29 cellular contexts compared by ENCODE assay signal in the genomic region with DNA sequence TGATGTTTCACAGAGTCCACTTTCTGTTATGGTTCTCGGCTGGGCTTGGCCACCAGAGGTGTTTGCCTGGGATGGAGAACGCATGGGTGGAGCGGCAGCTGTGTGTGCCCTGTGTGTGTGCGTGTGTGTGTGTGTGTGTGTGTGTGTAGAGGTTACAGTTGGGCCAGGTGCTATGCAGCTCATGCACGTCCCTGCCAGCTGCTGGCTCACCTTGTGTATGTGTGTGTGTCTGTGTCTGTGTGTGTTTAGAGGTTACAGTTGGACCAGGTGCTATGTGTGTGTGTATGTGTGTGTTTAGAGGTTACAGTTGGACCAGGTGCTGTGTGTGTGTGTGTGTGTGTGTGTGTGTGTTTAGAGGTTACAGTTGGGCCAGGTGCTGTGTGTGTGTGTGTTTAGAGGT. TPM values are rescaled to one million over a fixed set of nuclear protein-coding genes. Genes with fewer than 3 reads are reported as not detected.
"Had no signal": no experiment of that assay in that cellular context is flagged by ENCODE, and none has a peak within 500 bp of the region (broad histone marks: within the 10 kb centered on the region; RNA-seq: fewer than 3 reads in every experiment).

No MANE protein-coding gene starts in this region.

- H3K4me1 ChIP-seq: left ventricle myocardium inferior, pancreas, prostate gland, tibial nerve, vagina had no signal

- H3K4me1 Mint-ChIP-seq: mesothelial cell of epicardium; naive B cell; natural killer cell; nephron progenitor cell; stimulated activated memory B cell treated with anti-CD40 and anti-IgM and Interleukin-4, amounts not matched to agents 10 μg/mL and 1 μg/mL and 100 μg/mL, for 72 hours; stimulated activated naive CD8-positive, alpha-beta T cell treated with anti-CD3 and anti-CD28 coated beads, Interleukin-15, amount 100 ng/mL, for 72 hours had no signal

- H3K4me3 ChIP-seq: hepatocyte, left ventricle myocardium inferior, lung, pancreas, prostate gland, smooth muscle cell, tibial nerve, vagina had no signal

- DNase-seq: islet precursor cell; left ventricle myocardium inferior; mesendoderm; naive B cell; natural killer cell; nephron progenitor cell; nucleus accumbens; pancreas; retina; right cardiac atrium; stimulated activated CD4-positive, alpha-beta T cell treated with anti-CD3 and anti-CD28 coated beads, Interleukin-1b, Interleukin-23, amount 100 ng/mL, for 48 hours; stimulated activated CD4-positive, alpha-beta T cell treated with anti-CD3 and anti-CD28 coated beads, Interleukin-2, amount 100 ng/mL, for 48 hours; stimulated activated CD4-positive, alpha-beta T cell treated with anti-CD3 and anti-CD28 coated beads, Interleukin-4, amount 100 ng/mL, for 4 hours; stimulated activated CD8-positive, alpha-beta memory T cell treated with anti-CD3 and anti-CD28 coated beads, Interleukin-4, amount 100 ng/mL, for 48 hours; stimulated activated naive CD4-positive, alpha-beta T cell treated with Interleukin-2 at 50 U/mL for 16 hours; stimulated activated naive CD8-positive, alpha-beta T cell treated with anti-CD3 and anti-CD28 coated beads, Interleukin-15, amount 100 ng/mL, for 72 hours; substantia nigra had no signal

- H3K27ac Mint-ChIP-seq: mesothelial cell of epicardium; natural killer cell; nephron progenitor cell; stimulated activated memory B cell treated with anti-CD40 and anti-IgM and Interleukin-4, amounts not matched to agents 10 μg/mL and 1 μg/mL and 100 μg/mL, for 72 hours; stimulated activated naive CD8-positive, alpha-beta T cell treated with anti-CD3 and anti-CD28 coated beads, Interleukin-15, amount 100 ng/mL, for 72 hours; type B pancreatic cell had no signal

- H2AFZ ChIP-seq: hepatocyte had no signal

- H3K4me3 Mint-ChIP-seq: mesothelial cell of epicardium; naive B cell; natural killer cell; nephron progenitor cell; stimulated activated memory B cell treated with anti-CD40 and anti-IgM and Interleukin-4, amounts not matched to agents 10 μg/mL and 1 μg/mL and 100 μg/mL, for 72 hours; stimulated activated naive CD8-positive, alpha-beta T cell treated with anti-CD3 and anti-CD28 coated beads, Interleukin-15, amount 100 ng/mL, for 72 hours; type B pancreatic cell had no signal

- H3K36me3 Mint-ChIP-seq: stimulated activated memory B cell treated with anti-CD40 and anti-IgM and Interleukin-4, amounts not matched to agents 10 μg/mL and 1 μg/mL and 100 μg/mL, for 72 hours; type B pancreatic cell had no signal

- H3K27me3 Mint-ChIP-seq: naive B cell; stimulated activated memory B cell treated with anti-CD40 and anti-IgM and Interleukin-4, amounts not matched to agents 10 μg/mL and 1 μg/mL and 100 μg/mL, for 72 hours; stimulated activated naive CD8-positive, alpha-beta T cell treated with anti-CD3 and anti-CD28 coated beads, Interleukin-15, amount 100 ng/mL, for 72 hours; type B pancreatic cell had no signal

- H3K27ac ChIP-seq: hepatocyte, left ventricle myocardium inferior, pancreas, prostate gland, tibial nerve, vagina had no signal

- H3K36me3 ChIP-seq: left ventricle myocardium inferior, pancreas, prostate gland, tibial nerve, vagina had no signal

- H3K4me2 ChIP-seq: hepatocyte, smooth muscle cell had no signal

- H3K9me3 ChIP-seq: pancreas, prostate gland, vagina had no signal

- ATAC-seq: natural killer cell; pancreas; right cardiac atrium; stimulated activated memory B cell treated with anti-CD40 and anti-IgM and Interleukin-4, amounts not matched to agents 10 μg/mL and 1 μg/mL and 100 μg/mL, for 72 hours; stimulated activated naive CD8-positive, alpha-beta T cell treated with anti-CD3 and anti-CD28 coated beads, Interleukin-15, amount 100 ng/mL, for 72 hours had no signal

- H3K27me3 ChIP-seq: hepatocyte, pancreas, tibial nerve, vagina had no signal

- FAIRE-seq: pancreas had no signal

RNA-seq across cellular contexts. Expression of a gene that starts 33.0 kb away (rescaled TPM):
- total RNA-seq: hepatocyte, mesothelial cell of epicardium, natural killer cell had no signal
- polyA plus RNA-seq: hepatocyte, smooth muscle cell had no signal

RNA-seq across cellular contexts. Expression of a gene that starts 33.0 kb away (rescaled TPM):
- total RNA-seq: hepatocyte, kidney epithelial cell, mesothelial cell of epicardium, mononuclear cell, natural killer cell, osteoblast, smooth muscle cell, tibial nerve had no signal
- polyA plus RNA-seq: hepatocyte, smooth muscle cell had no signal
